8 cellular contexts compared by ENCODE assay signal in genomic region chr14:65230287-65230728, GRCh38.
A peak's percentile ranks its signal among the peaks of the same experiment; 100 is the strongest.
DNase-seq lines count a peak whose midpoint lies in the region; ATAC-seq and TF ChIP-seq lines count a peak whose summit lies in the region.

No MANE protein-coding gene starts in this region.

- DNase-seq in A673 (ENCODE audit: low spot score), result peak; percentile 34
- DNase-seq in MM.1S, result no peak
- DNase-seq in activated B cell treated with CpG ODN at 0.5 μM for 24 hours, result no peak
- peak; percentile 45 to 96 (median 84) for DNase-seq in head of caudate nucleus
- DNase-seq in progenitor cell of endocrine pancreas (ENCODE audit: low spot score, unreplicated experiment), result no peak
- DNase-seq in activated CD4-positive, CD25-positive, alpha-beta regulatory T cell treated with anti-CD3 and anti-CD28 coated beads, Interleukin-2, amount 50 U/mL, for 72 hours, result no peak

- H3K36me3 Mint-ChIP-seq in activated B cell treated with CpG ODN at 0.5 μM for 24 hours (ENCODE audit: low read depth), result no peaks in the 10 kb centered on the region
- no peaks in the 10 kb centered on the region for H3K36me3 Mint-ChIP-seq in progenitor cell of endocrine pancreas (ENCODE audit: insufficient read depth)

- H3K79me2 ChIP-seq in MM.1S (ENCODE audit: low read length), result no peaks in the 10 kb centered on the region

- no peak overlapping the region for H2AFZ ChIP-seq in MM.1S (ENCODE audit: low read length)

- no TSS peak for BruUV-seq in A673 (replicated peaks; lab: Mats Ljungman, UMichigan)

- H3K9me2 ChIP-seq in MM.1S (replicated peaks; ENCODE audit: insufficient read depth, low read length), result no peaks in the 10 kb centered on the region

- H3K9me3 ChIP-seq in A673 (ENCODE audit: low read depth, low read length, poor library complexity, severe bottlenecking), result no peaks in the 10 kb centered on the region
- H3K9me3 ChIP-seq in MM.1S (replicated peaks; ENCODE audit: insufficient read depth, low read length), result no peaks in the 10 kb centered on the region

- intact Hi-C loops in A673 (cut with micrococcal nuclease; ENCODE audit: unreplicated experiment) (no loop called here), activated B cell treated with CpG ODN at 0.5 μM for 24 hours (cut with micrococcal nuclease) (no loop called here), head of caudate nucleus (cut with DNase I) (loop anchor here (2.0 kb wide), 1 partner anchor 52 kb away; no protein-coding TSS in a partner anchor)

- POLR2A ChIA-PET in A673 (lab: Charles Lee; ENCODE audit: low non-redundant PET) (interaction anchor here (0.6 kb wide), 1 partner anchor 350 kb away, joined by 3 read pairs; no protein-coding TSS in a partner anchor), activated B cell treated with CpG ODN at 0.5 μM for 24 hours (lab: Charles Lee) (interaction anchor here (0.7 to 7.5 kb wide), 7 partner anchors 18 to 182 kb away, joined by 3 to 95 read pairs (median 23); partner anchors contain the start of gene FUT8)

- H3K4me1 ChIP-seq in A673 (ENCODE audit: insufficient read depth, low read length, poor library complexity, severe bottlenecking) (peaks cover 24% of the 10 kb centered on the region), MM.1S (ENCODE audit: low read length) (peaks cover 11% of the 10 kb centered on the region)

- peak overlapping the region; percentile 69; the same call in 1 of the 2 replicates for H3K4me2 ChIP-seq in MM.1S (ENCODE audit: low read depth, low read length)

- CTCF ChIA-PET in A673 (lab: Charles Lee), result interaction anchor here (0.6 to 1.0 kb wide), 3 partner anchors 9 to 74 kb away, joined by 3 read pairs; no protein-coding TSS in a partner anchor
- CTCF ChIA-PET in activated B cell treated with CpG ODN at 0.5 μM for 24 hours (lab: Charles Lee), result interaction anchor here (1.4 to 7.9 kb wide), 2 partner anchors 183 to 594 kb away, joined by 5 to 46 read pairs; partner anchors contain the start of gene FUT8

- peak overlapping the region; percentile 12 for H3K4me3 ChIP-seq in A673 (ENCODE audit: low read depth, low read length, poor library complexity, severe bottlenecking)
- H3K4me3 ChIP-seq in MM.1S (ENCODE audit: low read length), result peak overlapping the region; percentile 66; the same call in 1 of the 2 replicates

- no peaks in the 10 kb centered on the region for H4K20me1 ChIP-seq in MM.1S (ENCODE audit: insufficient read depth, low read length)

- peaks cover 7% of the 10 kb centered on the region; the same call in 1 of the 2 replicates for H3F3A ChIP-seq in MM.1S (ENCODE audit: insufficient read depth, low read length)

- no peaks in the 10 kb centered on the region for H3K27me3 ChIP-seq in A673 (replicated peaks; ENCODE audit: insufficient read depth, low read depth, low read length, poor library complexity)
- no peaks in the 10 kb centered on the region for H3K27me3 ChIP-seq in MM.1S (replicated peaks; ENCODE audit: insufficient read depth, low read length)

- H3K9me3 Mint-ChIP-seq in activated B cell treated with CpG ODN at 0.5 μM for 24 hours (no peaks in the 10 kb centered on the region), progenitor cell of endocrine pancreas (ENCODE audit: low read depth) (no peaks in the 10 kb centered on the region)

- H3K4me1 Mint-ChIP-seq in activated B cell treated with CpG ODN at 0.5 μM for 24 hours, result peaks cover 61% of the 10 kb centered on the region
- peaks cover 46% of the 10 kb centered on the region for H3K4me1 Mint-ChIP-seq in progenitor cell of endocrine pancreas (ENCODE audit: low read depth)

- H3K36me3 ChIP-seq in A673 (ENCODE audit: insufficient read depth, low read length, poor library complexity, severe bottlenecking) (no peaks in the 10 kb centered on the region), MM.1S (replicated peaks; ENCODE audit: insufficient read depth, low read length) (no peaks in the 10 kb centered on the region)

- ATAC-seq in activated B cell treated with CpG ODN at 0.5 μM for 24 hours (ENCODE audit: low read depth) (no peak), GM18907 (IDR thresholded peaks at IDR 0.05; ENCODE audit: unreplicated experiment) (no peak), GM21390 (IDR thresholded peaks at IDR 0.05; ENCODE audit: unreplicated experiment) (no peak)

- H3K4me3 Mint-ChIP-seq in activated B cell treated with CpG ODN at 0.5 μM for 24 hours (peak overlapping the region; percentile 86), progenitor cell of endocrine pancreas (ENCODE audit: low read depth) (no peak overlapping the region)

- H3K27ac Mint-ChIP-seq in activated B cell treated with CpG ODN at 0.5 μM for 24 hours, result peak overlapping the region; percentile 87
- H3K27ac Mint-ChIP-seq in progenitor cell of endocrine pancreas, result peak overlapping the region; percentile 69

- H3K27ac ChIP-seq in A673 (ENCODE audit: low read depth, low read length, poor library complexity, severe bottlenecking) (peak overlapping the region; percentile 70), MM.1S (ENCODE audit: low read length) (no peak overlapping the region)

- no peak for TF ChIP-seq CTCF in A673 (conservative IDR thresholded peaks at IDR 0.05; ENCODE audit: low read depth, low read length)
- no peak for TF ChIP-seq CTCF in MM.1S (IDR thresholded peaks at IDR 0.05; ENCODE audit: low read length)
- TF ChIP-seq CTCF in activated B cell treated with CpG ODN at 0.5 μM for 24 hours (IDR thresholded peaks at IDR 0.05), result no peak
- TF ChIP-seq CTCF in progenitor cell of endocrine pancreas (IDR thresholded peaks at IDR 0.05; ENCODE audit: unreplicated experiment), result no peak

- no peak overlapping the region for H3K9ac ChIP-seq in MM.1S (ENCODE audit: low read length)

- H3K27me3 Mint-ChIP-seq in activated B cell treated with CpG ODN at 0.5 μM for 24 hours, result no peaks in the 10 kb centered on the region
- peaks cover 2% of the 10 kb centered on the region for H3K27me3 Mint-ChIP-seq in progenitor cell of endocrine pancreas

Comparison
In these comparisons a context has a peak if more than half of its experiments do, and no peak if none do; other contexts are left out.
1. DNase-seq: peak in A673 (single experiment) and head of caudate nucleus (42 of 42); none in MM.1S (single experiment), activated B cell treated with CpG ODN at 0.5 μM for 24 hours (single experiment), progenitor cell of endocrine pancreas (single experiment) and activated CD4-positive, CD25-positive, alpha-beta regulatory T cell treated with anti-CD3 and anti-CD28 coated beads, Interleukin-2, amount 50 U/mL, for 72 hours (single experiment).